ENCODE assay signal across 17 cellular contexts in the genomic region with DNA sequence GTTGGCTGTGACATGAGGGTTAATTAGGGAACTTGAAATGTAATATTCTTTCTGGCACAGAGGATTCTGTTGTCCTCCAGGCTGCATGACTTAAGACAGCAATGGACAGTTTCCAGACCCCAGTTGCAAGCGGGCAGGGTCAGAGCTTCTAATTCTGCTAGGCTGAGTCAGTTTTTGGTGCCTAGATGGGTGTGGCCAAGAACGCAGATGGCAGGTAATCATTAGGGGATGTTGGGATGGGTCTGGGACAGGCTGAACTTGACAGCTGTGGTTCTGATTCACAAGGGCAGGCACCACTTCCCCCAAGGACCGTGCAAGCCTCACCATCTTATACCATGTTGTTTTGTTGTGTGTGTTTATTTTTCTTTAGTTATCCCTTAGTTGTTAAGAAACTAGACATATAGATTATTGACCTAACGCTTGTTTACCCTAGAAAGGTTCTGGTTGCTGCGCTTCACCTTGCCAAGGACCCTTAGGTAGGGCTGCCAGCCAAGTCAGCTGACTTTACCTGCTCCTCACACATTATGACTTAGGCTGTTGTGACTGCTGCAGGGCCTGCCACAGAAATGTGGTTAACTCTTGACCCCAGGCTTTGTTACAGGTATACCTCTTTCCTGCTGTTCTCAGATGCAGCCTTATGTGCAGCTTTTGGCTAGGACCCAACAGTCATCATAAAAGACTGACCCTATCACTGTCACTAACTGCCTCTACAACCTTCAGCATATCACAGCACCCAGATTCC.
DNase-seq lines count a peak whose midpoint lies in the region; ATAC-seq, FAIRE-seq and TF ChIP-seq lines count a peak whose summit lies in the region.
"Had no signal": no experiment of that assay in that cellular context is flagged by ENCODE, and none has a peak within 500 bp of the region (broad histone marks: within the 10 kb centered on the region; RNA-seq: fewer than 3 reads in every experiment).

No MANE protein-coding gene starts in this region.

- H2AFZ ChIP-seq in mesenchymal stem cell (ENCODE audit: low read depth, low read length): no peak overlapping the region

- H2BK15ac ChIP-seq in mesenchymal stem cell (ENCODE audit: low read depth, poor library complexity, severe bottlenecking): no peak overlapping the region

- H2AK5ac ChIP-seq in mesenchymal stem cell (ENCODE audit: low read length, severe bottlenecking): peak overlapping the region; percentile 68

- peak; percentile 34 for ATAC-seq in activated CD8-positive, alpha-beta T cell treated with anti-CD3 and anti-CD28 coated beads for 36 hours
- ATAC-seq in GM19395 (IDR thresholded peaks at IDR 0.05; ENCODE audit: unreplicated experiment): no peak
- no peak for ATAC-seq in HG02970 (IDR thresholded peaks at IDR 0.05; ENCODE audit: low FRiP score, unreplicated experiment)
- ATAC-seq: heart left ventricle, upper lobe of right lung had no signal

- no peak overlapping the region for H3K4me3 ChIP-seq in mesenchymal stem cell (ENCODE audit: insufficient read depth in 1 of 2, low read depth in 1 of 2, low read length in 2 of 2)
- H3K4me3 ChIP-seq: heart left ventricle, spleen, upper lobe of right lung had no signal

- CTCF ChIA-PET in activated CD8-positive, alpha-beta T cell treated with anti-CD3 and anti-CD28 coated beads for 36 hours (lab: Charles Lee): interaction anchor here (1.7 to 5.2 kb wide), 3 partner anchors 8 to 35 kb away, joined by 6 to 25 read pairs (median 10); no protein-coding TSS in a partner anchor

- no peak overlapping the region for H4K8ac ChIP-seq in mesenchymal stem cell (ENCODE audit: low read length)

- H3K27me3 Mint-ChIP-seq in activated CD8-positive, alpha-beta T cell treated with anti-CD3 and anti-CD28 coated beads for 36 hours: no peaks in the 10 kb centered on the region

- no peak overlapping the region for H2BK12ac ChIP-seq in mesenchymal stem cell (ENCODE audit: low read length in 2 of 2)

- TF ChIP-seq POLR2A in GM12892 (IDR thresholded peaks at IDR 0.05; ENCODE audit: low read depth, low read length): no peak

- no peak overlapping the region for H2BK5ac ChIP-seq in mesenchymal stem cell (ENCODE audit: low read depth, low read length, poor library complexity, severe bottlenecking)

- no peaks in the 10 kb centered on the region for H3K79me1 ChIP-seq in mesenchymal stem cell (replicated peaks; ENCODE audit: low read length, poor library complexity, severe bottlenecking)

- peak overlapping the region in 1 of 2 experiments; percentile 30 for H3K18ac ChIP-seq in mesenchymal stem cell (ENCODE audit: low read depth in 1 of 2, low read length in 2 of 2)

- no peak overlapping the region for H3K4me3 Mint-ChIP-seq in activated CD8-positive, alpha-beta T cell treated with anti-CD3 and anti-CD28 coated beads for 36 hours

- no peak overlapping the region for H3K27ac ChIP-seq in mesenchymal stem cell (ENCODE audit: low read length, poor library complexity, severe bottlenecking)
- H3K27ac ChIP-seq: heart left ventricle, upper lobe of right lung, VCaP had no signal

- POLR2A ChIA-PET in activated CD8-positive, alpha-beta T cell treated with anti-CD3 and anti-CD28 coated beads for 36 hours (lab: Charles Lee): no interaction called here

- H3K9ac ChIP-seq in mesenchymal stem cell (ENCODE audit: low read length): no peak overlapping the region

- H3K4me1 Mint-ChIP-seq in activated CD8-positive, alpha-beta T cell treated with anti-CD3 and anti-CD28 coated beads for 36 hours (ENCODE audit: low read depth): peaks cover 78% of the 10 kb centered on the region

- peaks cover 6% of the 10 kb centered on the region for H3K9me3 ChIP-seq in mesenchymal stem cell (ENCODE audit: control insufficient read depth, low read length)
- H3K9me3 ChIP-seq: heart left ventricle, upper lobe of right lung had no signal

- no peak overlapping the region for H3K23ac ChIP-seq in mesenchymal stem cell (ENCODE audit: low read length in 2 of 2)

- no peak overlapping the region for H4K91ac ChIP-seq in mesenchymal stem cell (ENCODE audit: low read length)

- no peak for TF ChIP-seq CTCF in activated CD8-positive, alpha-beta T cell treated with anti-CD3 and anti-CD28 coated beads for 36 hours (IDR thresholded peaks at IDR 0.05)

- H2BK120ac ChIP-seq in mesenchymal stem cell (ENCODE audit: low read depth, low read length): no peak overlapping the region

- FAIRE-seq in GM12892 (lab: Jason Lieb, UNC): no peak

- DNase-seq in NCI-H1092 treated with DMSO at 0.1 percent for 48 hours (lab: John Stamatoyannopoulos, UW): peak; percentile 6
- DNase-seq in NCI-H1092 (lab: John Stamatoyannopoulos, UW): no peak
- peak; percentile 25 for DNase-seq in EL
- peak; percentile 38 for DNase-seq in activated CD8-positive, alpha-beta T cell treated with anti-CD3 and anti-CD28 coated beads for 36 hours
- DNase-seq in mesenchymal stem cell: no peak
- no peak for DNase-seq in GM12892 (ENCODE audit: insufficient read length)
- DNase-seq: activated CD8-positive, alpha-beta memory T cell treated with anti-CD3 and anti-CD28 coated beads, Interleukin-2, amount 50 U/mL, for 48 hours; aorta; effector CD4-positive, alpha-beta T cell; NCI-H524 treated with DMSO at 0.1 percent for 48 hours; SHP77; spleen; upper lobe of right lung had no signal

- WGBS in mesenchymal stem cell: 85% methylated on average over 4 of the region's 5 CpGs

- no peaks in the 10 kb centered on the region for H3K36me3 ChIP-seq in mesenchymal stem cell (ENCODE audit: control insufficient read depth in 1 of 2, insufficient read depth in 2 of 2, low read depth in 1 of 2, low read length in 2 of 2)
- H3K36me3 ChIP-seq: heart left ventricle, spleen, upper lobe of right lung had no signal

- H3K4me2 ChIP-seq in mesenchymal stem cell (ENCODE audit: low read length, poor library complexity, severe bottlenecking): no peak overlapping the region

- H3K27ac Mint-ChIP-seq in activated CD8-positive, alpha-beta T cell treated with anti-CD3 and anti-CD28 coated beads for 36 hours: peak overlapping the region; percentile 31

- no peak overlapping the region for H3K4ac ChIP-seq in mesenchymal stem cell (ENCODE audit: low read depth in 1 of 2, low read length in 2 of 2)

- no peaks in the 10 kb centered on the region for H3K9me3 Mint-ChIP-seq in activated CD8-positive, alpha-beta T cell treated with anti-CD3 and anti-CD28 coated beads for 36 hours

- peaks cover 7% of the 10 kb centered on the region for H3K36me3 Mint-ChIP-seq in activated CD8-positive, alpha-beta T cell treated with anti-CD3 and anti-CD28 coated beads for 36 hours (ENCODE audit: low read depth)

- H3K4me1 ChIP-seq in mesenchymal stem cell (ENCODE audit: control insufficient read depth, insufficient read depth, low read depth, low read length): peaks cover 1% of the 10 kb centered on the region
- H3K4me1 ChIP-seq: upper lobe of right lung had no signal

- H3K14ac ChIP-seq in mesenchymal stem cell (ENCODE audit: low read length in 2 of 2): no peak overlapping the region

- H3K27me3 ChIP-seq in mesenchymal stem cell (ENCODE audit: control insufficient read depth in 1 of 2, insufficient read depth in 1 of 2, low read length in 2 of 2): no peaks in the 10 kb centered on the region
- H3K27me3 ChIP-seq: heart left ventricle, spleen, upper lobe of right lung had no signal

- intact Hi-C loops in activated CD8-positive, alpha-beta T cell treated with anti-CD3 and anti-CD28 coated beads for 36 hours (cut with micrococcal nuclease): no loop called here

Comparison
In these comparisons a context has a peak if more than half of its experiments do, and no peak if none do; other contexts are left out.
1. DNase-seq: peak in NCI-H1092 treated with DMSO at 0.1 percent for 48 hours (single experiment), EL (single experiment) and activated CD8-positive, alpha-beta T cell treated with anti-CD3 and anti-CD28 coated beads for 36 hours (single experiment); none in NCI-H1092 (single experiment), mesenchymal stem cell (single experiment) and GM12892 (single experiment).